35 cellular contexts compared by ENCODE assay signal in genomic region chr7:158606671-158607424, GRCh38. TPM values are rescaled to one million over a fixed set of nuclear protein-coding genes. Genes with fewer than 3 reads are reported as not detected.
"Had no signal": no experiment of that assay in that cellular context is flagged by ENCODE, and none has a peak within 500 bp of the region (broad histone marks: within the 10 kb centered on the region; RNA-seq: fewer than 3 reads in every experiment).

No MANE protein-coding gene starts in this region.

- H3K27ac ChIP-seq: brain microvascular endothelial cell, Peyer's patch, SJSA1, VCaP had no signal

- H3K27me3 ChIP-seq: brain microvascular endothelial cell, Peyer's patch, SJSA1 had no signal

- H3K36me3 ChIP-seq: brain microvascular endothelial cell, Peyer's patch had no signal

- H3K9me3 ChIP-seq: Peyer's patch, SJSA1 had no signal

- DNase-seq: activated B cell treated with CpG ODN at 0.5 μM for 24 hours; activated CD4-positive, alpha-beta memory T cell treated with anti-CD3 and anti-CD28 coated beads for 36 hours; activated CD4-positive, alpha-beta T cell treated with anti-CD3 and anti-CD28 coated beads for 4 hours; activated CD4-positive, alpha-beta T cell treated with anti-CD3 and anti-CD28 coated beads, Interleukin-2, amount 50 U/mL, for 1 hour; activated CD4-positive, CD25-positive, alpha-beta regulatory T cell treated with anti-CD3 and anti-CD28 coated beads, Interleukin-2, amount 50 U/mL, for 72 hours; activated effector memory CD4-positive, alpha-beta T cell treated with anti-CD3 and anti-CD28 coated beads, Interleukin-2, amount 50 U/mL, for 16 hours; activated naive CD4-positive, alpha-beta T cell; activated naive CD4-positive, alpha-beta T cell treated with anti-CD3 and anti-CD28 coated beads, Interleukin-2, amount 50 U/mL, for 16 hours; activated naive CD8-positive, alpha-beta T cell treated with anti-CD3 and anti-CD28 coated beads for 36 hours; activated T-cell treated with anti-CD3 and anti-CD28 coated beads, Interleukin-2, amount 50 U/mL, for 1 hour; activated T-cell treated with anti-CD3 and anti-CD28 coated beads, Interleukin-2, amount 50 U/mL, for 72 hours; amniotic stem cell; aorta; brain microvascular endothelial cell; IMR-90; Karpas-422; KBM-7; NCI-H1105; NCI-H1417 treated with DMSO at 0.1 percent for 48 hours; NCI-H187 treated with DMSO at 0.1 percent for 48 hours; NCI-H2081; NCI-H2171 treated with DMSO at 0.1 percent for 48 hours; NCI-H2227 treated with DMSO at 0.1 percent for 48 hours; NCI-H446; NCI-H524 treated with DMSO at 0.1 percent for 48 hours; NCI-H748 treated with DMSO at 0.1 percent for 48 hours; NK-92 treated with Interleukin-12 subunit alpha and Interleukin-12 subunit beta, amount 100 ng/mL, for 24 hours; PC-3; Peyer's patch; RPMI8226; SHP77 treated with DMSO at 0.1 percent for 48 hours; T-cell; T-helper 17 cell had no signal

- H3K4me3 ChIP-seq: Peyer's patch, SJSA1 had no signal

- H3K4me1 ChIP-seq: Peyer's patch had no signal

RNA-seq across cellular contexts. Expression of gene PTPRN2, which starts 19.2 kb away (rescaled TPM):
- total RNA-seq: IMR-90 had no signal
